Comparison of ENCODE assay signal across 24 cellular contexts in the genomic region with DNA sequence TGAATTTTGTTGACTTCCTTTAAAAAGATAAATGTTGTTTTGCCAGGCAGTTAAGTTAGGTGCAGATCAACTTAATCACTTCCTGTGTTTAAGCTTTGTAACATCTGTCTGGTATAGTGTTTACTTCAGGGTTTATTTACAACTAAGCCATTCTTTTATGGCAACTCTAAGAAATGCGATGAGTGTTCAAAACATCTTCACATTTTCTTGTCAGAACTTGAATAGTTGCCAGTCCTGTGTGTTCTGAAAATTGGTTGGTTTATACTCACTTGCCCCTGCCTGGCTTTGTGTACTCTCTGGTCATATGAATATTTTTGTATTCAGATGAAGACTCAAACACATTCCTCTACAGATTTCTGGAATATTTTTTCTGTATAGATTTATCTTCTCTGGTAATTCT.
DNase-seq lines count a peak whose midpoint lies in the region; TF ChIP-seq lines count a peak whose summit lies in the region.
"Had no signal": no experiment of that assay in that cellular context is flagged by ENCODE, and none has a peak within 500 bp of the region (broad histone marks: within the 10 kb centered on the region; RNA-seq: fewer than 3 reads in every experiment).

No MANE protein-coding gene starts in this region.

- H3K9ac ChIP-seq in GM23248: no peak overlapping the region
- no peak overlapping the region for H3K9ac ChIP-seq in SK-N-MC (ENCODE audit: insufficient read length)
- H3K9ac ChIP-seq in smooth muscle cell (ENCODE audit: low read depth): no peak overlapping the region
- no peak overlapping the region for H3K9ac ChIP-seq in Karpas-422 (ENCODE audit: low read length)
- H3K9ac ChIP-seq: neural progenitor cell had no signal

- H3K9me3 ChIP-seq in GM23248 (ENCODE audit: low read depth): no peaks in the 10 kb centered on the region
- H3K9me3 ChIP-seq in SK-N-MC (ENCODE audit: low read depth, low read length): no peaks in the 10 kb centered on the region
- no peaks in the 10 kb centered on the region for H3K9me3 ChIP-seq in smooth muscle cell (replicated peaks; ENCODE audit: low read depth)
- H3K9me3 ChIP-seq in Karpas-422 (ENCODE audit: low read length): peaks cover 32% of the 10 kb centered on the region
- H3K9me3 ChIP-seq: MG63 had no signal

- H2AFZ ChIP-seq in GM23248: 0 out of 2 replicates have a peak overlapping the region, but pooled peaks have one; percentile 5
- peak overlapping the region; percentile 61 for H2AFZ ChIP-seq in smooth muscle cell (ENCODE audit: low read depth)
- no peak overlapping the region for H2AFZ ChIP-seq in Karpas-422 (ENCODE audit: low read length)
- H2AFZ ChIP-seq: neural progenitor cell had no signal

- no peak overlapping the region for H3K4me3 ChIP-seq in GM23248
- H3K4me3 ChIP-seq in SK-N-MC: no peak overlapping the region
- no peak overlapping the region for H3K4me3 ChIP-seq in fibroblast of mammary gland (ENCODE audit: control insufficient read depth, low read depth, low read length)
- no peak overlapping the region for H3K4me3 ChIP-seq in smooth muscle cell
- H3K4me3 ChIP-seq in Karpas-422 (ENCODE audit: low read length): no peak overlapping the region
- H3K4me3 ChIP-seq: left ventricle myocardium inferior, MG63, neural progenitor cell, psoas muscle, tibial nerve had no signal

- H3K4me2 ChIP-seq in GM23248 (ENCODE audit: unreplicated experiment) (no peak overlapping the region), smooth muscle cell (peak overlapping the region; percentile 54), Karpas-422 (ENCODE audit: low read depth, low read length, poor library complexity, severe bottlenecking) (no peak overlapping the region)
- H3K4me2 ChIP-seq: neural progenitor cell had no signal

- 81 to 83% methylated on average over 1 of the region's 1 CpG for WGBS in GM23248 (ENCODE audit: low coverage in 1 of 2, low lambda C conversion rate in 2 of 2, missing lambda C conversion rate in 2 of 2), 2 experiments
- 13% methylated on average over 1 of the region's 1 CpG for WGBS in smooth muscle cell (ENCODE audit: low lambda C conversion rate)

- no peaks in the 10 kb centered on the region for H3K79me2 ChIP-seq in GM23248 (ENCODE audit: insufficient read depth)
- H3K79me2 ChIP-seq in smooth muscle cell (ENCODE audit: low read depth): no peaks in the 10 kb centered on the region
- H3K79me2 ChIP-seq in Karpas-422 (ENCODE audit: low read length): no peaks in the 10 kb centered on the region

- H3F3A ChIP-seq in GM23248 (ENCODE audit: insufficient read depth) (no peaks in the 10 kb centered on the region), smooth muscle cell (ENCODE audit: low read depth) (no peaks in the 10 kb centered on the region)

- DNase-seq in GM23248 (no peak), SK-N-MC (ENCODE audit: low read depth, low spot score) (no peak), fibroblast of mammary gland (ENCODE audit: low read depth) (peak; percentile 15), smooth muscle cell (lab: John Stamatoyannopoulos, UW; ENCODE audit: unreplicated experiment) (no peak), Karpas-422 (no peak), AML-193 (lab: John Stamatoyannopoulos, UW) (no peak)
- DNase-seq in stimulated activated naive CD4-positive, alpha-beta T cell (lab: John Stamatoyannopoulos, UW): no peak
- DNase-seq: activated CD4-positive, alpha-beta T cell treated with anti-CD3 and anti-CD28 coated beads for 48 hours; activated CD8-positive, alpha-beta memory T cell treated with anti-CD3 and anti-CD28 coated beads, Interleukin-2, amount 10 ng/mL, durations not matched to agents 7 days and 5 days; activated naive CD8-positive, alpha-beta T cell treated with anti-CD3 and anti-CD28 coated beads, Interleukin-2, amount 50 U/mL, for 24 hours; brain microvascular endothelial cell; cortex of kidney; EL; glutamatergic neuron; left ventricle myocardium inferior; MG63; NCI-H146; NCI-H2171 treated with DMSO at 0.1 percent for 48 hours; psoas muscle; Right ventricle myocardium superior; stimulated activated CD4-positive, alpha-beta T cell treated with anti-CD3 and anti-CD28 coated beads, Interleukin-2, amount 100 ng/mL, for 24 hours; stimulated activated naive CD4-positive, alpha-beta T cell treated with Interleukin-2 at 50 U/mL for 16 hours had no signal

- in situ Hi-C loops in GM23248 (cut with MboI): no loop called here

- TF ChIP-seq CTCF in fibroblast of mammary gland (conservative IDR thresholded peaks at IDR 0.05; ENCODE audit: control insufficient read depth, insufficient read depth, low read depth, low read length) (no peak), smooth muscle cell (IDR thresholded peaks at IDR 0.05; ENCODE audit: borderline replicate concordance, insufficient read depth, poor library complexity, severe bottlenecking) (no peak)

- H3K36me3 ChIP-seq in GM23248 (ENCODE audit: low read depth): no peaks in the 10 kb centered on the region
- no peaks in the 10 kb centered on the region for H3K36me3 ChIP-seq in SK-N-MC (ENCODE audit: insufficient read depth, low read length)
- no peaks in the 10 kb centered on the region for H3K36me3 ChIP-seq in smooth muscle cell (ENCODE audit: low read depth)
- H3K36me3 ChIP-seq in Karpas-422 (ENCODE audit: insufficient read depth, low read length): no peaks in the 10 kb centered on the region
- H3K36me3 ChIP-seq: brain microvascular endothelial cell, left ventricle myocardium inferior, MG63, neural progenitor cell, tibial nerve had no signal

- H3K9me2 ChIP-seq in GM23248 (ENCODE audit: insufficient read depth): no peaks in the 10 kb centered on the region
- H3K9me2 ChIP-seq in Karpas-422 (replicated peaks; ENCODE audit: insufficient read depth, low read length): no peaks in the 10 kb centered on the region

- 0 out of 2 replicates have a peak, but pooled peaks cover 6% of the 10 kb centered on the region for H3K4me1 ChIP-seq in GM23248 (ENCODE audit: insufficient read depth)
- H3K4me1 ChIP-seq in smooth muscle cell (ENCODE audit: low read depth): no peaks in the 10 kb centered on the region
- no peaks in the 10 kb centered on the region for H3K4me1 ChIP-seq in Karpas-422 (ENCODE audit: low read length)
- H3K4me1 ChIP-seq: left ventricle myocardium inferior, neural progenitor cell, psoas muscle, tibial nerve had no signal

- no peaks in the 10 kb centered on the region for H3K27me3 ChIP-seq in GM23248 (replicated peaks; ENCODE audit: insufficient read depth)
- H3K27me3 ChIP-seq in smooth muscle cell (ENCODE audit: low read depth): no peaks in the 10 kb centered on the region
- H3K27me3 ChIP-seq in Karpas-422 (ENCODE audit: low read length): no peaks in the 10 kb centered on the region
- H3K27me3 ChIP-seq: brain microvascular endothelial cell, MG63, neural progenitor cell, tibial nerve had no signal

- no peak overlapping the region for H3K27ac ChIP-seq in GM23248
- H3K27ac ChIP-seq in SK-N-MC: 0 out of 2 replicates have a peak overlapping the region, but pooled peaks have one; percentile 22
- peak overlapping the region; percentile 22 for H3K27ac ChIP-seq in smooth muscle cell (ENCODE audit: low read depth)
- H3K27ac ChIP-seq in Karpas-422 (ENCODE audit: low read length): no peak overlapping the region
- H3K27ac ChIP-seq: brain microvascular endothelial cell, left ventricle myocardium inferior, neural progenitor cell, psoas muscle, tibial nerve had no signal

- H4K20me1 ChIP-seq in GM23248 (ENCODE audit: insufficient read depth): no peaks in the 10 kb centered on the region
- no peaks in the 10 kb centered on the region for H4K20me1 ChIP-seq in smooth muscle cell (ENCODE audit: low read depth)
- no peaks in the 10 kb centered on the region for H4K20me1 ChIP-seq in Karpas-422 (ENCODE audit: insufficient read depth, low read depth, low read length)

Comparison
In these comparisons a context has a peak if more than half of its experiments do, and no peak if none do; other contexts are left out.
1. H3K27ac ChIP-seq: peak in SK-N-MC (single experiment) and smooth muscle cell (single experiment); none in GM23248 (single experiment) and Karpas-422 (single experiment).